In genomic region chr10:32346551-32347362, GRCh38 we compare ENCODE assay signal across 8 cellular contexts. TPM values are rescaled to one million over a fixed set of nuclear protein-coding genes. Genes with fewer than 3 reads are reported as not detected.
DNase-seq lines count a peak whose midpoint lies in the region; ATAC-seq and TF ChIP-seq lines count a peak whose summit lies in the region.

EPC1 (minus strand) TSS chr10:32347158; CDS start chr10:32346915, 243 bp downstream.

- H3K4me1 Mint-ChIP-seq in activated T-cell treated with anti-CD3 and anti-CD28 coated beads, Interleukin-2, amount 50 U/mL, for 4 hours (ENCODE audit: low read depth): peaks cover 60% of the 10 kb centered on the region

- H3K9me3 Mint-ChIP-seq in activated T-cell treated with anti-CD3 and anti-CD28 coated beads, Interleukin-2, amount 50 U/mL, for 4 hours: no peaks in the 10 kb centered on the region

- H3K4me3 ChIP-seq in esophagus muscularis mucosa: peak within 1 kb of the TSS; percentile 82 to 95 (median 89)

- TF ChIP-seq CTCF in GM20000 (IDR thresholded peaks at IDR 0.05; ENCODE audit: extremely low read depth, missing control alignments) (no peak), esophagus muscularis mucosa (IDR thresholded peaks at IDR 0.05) (peak in 1 of 3 experiments; percentile 10)

- peak within 1 kb of the TSS; percentile 98 to 100 (median 100) for H3K27ac ChIP-seq in esophagus muscularis mucosa (replicated peaks in 1 of 4)

- no peaks in the 10 kb centered on the region for H3K9me3 ChIP-seq in esophagus muscularis mucosa

- peak within 1 kb of the TSS; percentile 94 for H3K4me3 Mint-ChIP-seq in activated T-cell treated with anti-CD3 and anti-CD28 coated beads, Interleukin-2, amount 50 U/mL, for 4 hours

- peak; percentile 96 for DNase-seq in D341Med (ENCODE audit: low spot score)
- peak; percentile 96 for DNase-seq in GM20000 (ENCODE audit: low spot score)
- peak; percentile 42 for DNase-seq in HS-5 (ENCODE audit: low read depth)
- DNase-seq in OCI-M1 (lab: John Stamatoyannopoulos, UW): peak; percentile 90
- DNase-seq in activated T-cell treated with anti-CD3 and anti-CD28 coated beads, Interleukin-2, amount 50 U/mL, for 4 hours: peak; percentile 83
- peak; percentile 95 for DNase-seq in esophagus muscularis mucosa (ENCODE audit: extremely low spot score)
- peak; percentile 90 for DNase-seq in myocyte (ENCODE audit: low read depth)
- peak; percentile 70 to 73 for DNase-seq in stimulated activated CD8-positive, alpha-beta memory T cell treated with anti-CD3 and anti-CD28 coated beads, Interleukin-7, amount 100 ng/mL, for 48 hours (ENCODE audit: extremely low read depth in 1 of 2, low read depth in 1 of 2)

- WGBS in esophagus muscularis mucosa: 0% methylated on average over 3 of the region's 97 CpGs

- peaks cover 18% of the 10 kb centered on the region for H3K36me3 Mint-ChIP-seq in activated T-cell treated with anti-CD3 and anti-CD28 coated beads, Interleukin-2, amount 50 U/mL, for 4 hours (ENCODE audit: insufficient read depth)

- peak; percentile 37 for TF ChIP-seq POLR2A in esophagus muscularis mucosa (IDR thresholded peaks at IDR 0.05; ENCODE audit: low read depth)

- peak; percentile 82 to 83 for ATAC-seq in activated T-cell treated with anti-CD3 and anti-CD28 coated beads, Interleukin-2, amount 50 U/mL, for 4 hours

- peaks cover 0 to 6% (median 0%) of the 10 kb centered on the region in 4 donors for H3K27me3 ChIP-seq in esophagus muscularis mucosa

- TF ChIP-seq EP300 in esophagus muscularis mucosa (IDR thresholded peaks at IDR 0.05): no peak

- no peaks in the 10 kb centered on the region for H3K27me3 Mint-ChIP-seq in activated T-cell treated with anti-CD3 and anti-CD28 coated beads, Interleukin-2, amount 50 U/mL, for 4 hours (ENCODE audit: low read depth)

- peaks cover 0 to 12% (median 0%) of the 10 kb centered on the region in 4 donors for H3K36me3 ChIP-seq in esophagus muscularis mucosa

- peaks cover 51 to 83% (median 75%) of the 10 kb centered on the region in 4 donors for H3K4me1 ChIP-seq in esophagus muscularis mucosa

- intact Hi-C loops in esophagus muscularis mucosa (cut with DNase I): loop anchor here (2.0 to 10.0 kb wide), 4 partner anchors 89 to 289 kb away; partner anchors contain the start of gene KIF5B

RNA-seq across cellular contexts. Expression of gene EPC1, which starts in this region (rescaled TPM):
- total RNA-seq in activated T-cell treated with anti-CD3 and anti-CD28 coated beads, Interleukin-2, amount 50 U/mL, for 4 hours: 10 to 100 TPM; 44.9 to 53.5 (median 46.0) TPM
- total RNA-seq in esophagus muscularis mucosa (10 to 100 TPM; 23.5 to 40.4 (median 35.2) TPM), myocyte (23.8 and 27.5 TPM in 2 replicates)
- polyA plus RNA-seq in myocyte (2012): 12.7 TPM

Comparison
In these comparisons a context has a peak if more than half of its experiments do, and no peak if none do; other contexts are left out.
1. Peak in every context shown above with its lines: DNase-seq, ATAC-seq, H3K4me3 ChIP-seq and H3K27ac ChIP-seq.
2. DNase-seq: peak in every context shown above with its lines; median percentile 96 in D341Med; 96 in GM20000; 95 in esophagus muscularis mucosa; 90 in OCI-M1; 90 in myocyte; 83 in activated T-cell treated with anti-CD3 and anti-CD28 coated beads, Interleukin-2, amount 50 U/mL, for 4 hours; 72 in stimulated activated CD8-positive, alpha-beta memory T cell treated with anti-CD3 and anti-CD28 coated beads, Interleukin-7, amount 100 ng/mL, for 48 hours; 42 in HS-5.